Comparison of ENCODE assay signal across 12 cellular contexts in the genomic region with DNA sequence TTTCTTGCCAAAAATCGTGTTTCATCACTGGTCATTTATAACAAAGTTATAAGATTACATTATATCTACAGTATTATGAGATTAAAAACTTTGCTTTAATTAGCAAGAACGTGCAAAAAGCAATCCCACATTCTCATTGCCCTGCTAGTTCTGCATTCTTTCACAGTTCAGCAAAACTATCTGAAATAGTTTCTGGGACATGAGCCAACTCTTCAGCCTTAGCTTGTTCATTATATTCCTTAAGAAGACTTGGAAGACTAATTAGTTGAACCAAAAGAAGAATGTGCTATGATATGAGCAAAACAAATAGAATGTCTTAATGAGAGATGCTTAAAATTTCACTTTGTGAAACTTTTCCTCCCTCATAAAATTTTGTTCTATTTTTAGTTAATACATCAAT.
DNase-seq lines count a peak whose midpoint lies in the region; ATAC-seq and TF ChIP-seq lines count a peak whose summit lies in the region.
"Had no signal": no experiment of that assay in that cellular context is flagged by ENCODE, and none has a peak within 500 bp of the region (broad histone marks: within the 10 kb centered on the region; RNA-seq: fewer than 3 reads in every experiment).

No MANE protein-coding gene starts in this region.

- H4K20me1 ChIP-seq in GM23338 (replicated peaks; ENCODE audit: insufficient read depth): no peaks in the 10 kb centered on the region

- H3K4me1 Mint-ChIP-seq in chondrocyte (ENCODE audit: low read depth) (peaks cover 73% of the 10 kb centered on the region), GM23338 (no peaks in the 10 kb centered on the region)
- H3K4me1 Mint-ChIP-seq: memory B cell had no signal

- H3K9me2 ChIP-seq in GM23338 (ENCODE audit: insufficient read depth): no peaks in the 10 kb centered on the region

- peak overlapping the region; percentile 69 to 81 (median 77) for H3K27ac ChIP-seq in thyroid gland
- H3K27ac ChIP-seq in GM23338 (ENCODE audit: low read depth): no peak overlapping the region
- H3K27ac ChIP-seq: epithelial cell of prostate, KMS-11 had no signal

- peak; percentile 71 for DNase-seq in M059J (ENCODE audit: low read depth)
- no peak for DNase-seq in chondrocyte (ENCODE audit: low spot score)
- peak; percentile 41 for DNase-seq in kidney glomerular epithelial cell (lab: John Stamatoyannopoulos, UW)
- DNase-seq in thyroid gland: no peak
- DNase-seq in NOMO-1 (lab: John Stamatoyannopoulos, UW; ENCODE audit: unreplicated experiment in 2 of 2): no peak
- DNase-seq in GM23338 (ENCODE audit: low spot score): no peak
- DNase-seq: DND-41, NCI-H510A treated with DMSO at 0.1 percent for 48 hours had no signal

- H3K4me3 ChIP-seq in thyroid gland (replicated peaks in 1 of 3) (no peak overlapping the region), GM23338 (no peak overlapping the region)

- H3K27ac Mint-ChIP-seq in chondrocyte (ENCODE audit: unreplicated experiment): peak overlapping the region; percentile 90
- no peak overlapping the region for H3K27ac Mint-ChIP-seq in GM23338
- H3K27ac Mint-ChIP-seq: memory B cell had no signal

- H3K27me3 Mint-ChIP-seq in chondrocyte (ENCODE audit: low read depth) (no peaks in the 10 kb centered on the region), GM23338 (ENCODE audit: insufficient read depth, low read depth, poor library complexity) (peaks cover 2% of the 10 kb centered on the region)

- H3K79me2 ChIP-seq in GM23338 (replicated peaks; ENCODE audit: insufficient read depth): no peaks in the 10 kb centered on the region

- intact Hi-C loops in thyroid gland (cut with DNase I): loop anchor here (10.0 kb wide), 1 partner anchor 80 kb away; a partner anchor contains a TSS

- H3F3A ChIP-seq in GM23338 (replicated peaks; ENCODE audit: low read depth): no peaks in the 10 kb centered on the region

- TF ChIP-seq CTCF in chondrocyte (IDR thresholded peaks at IDR 0.05): no peak
- TF ChIP-seq CTCF in thyroid gland (IDR thresholded peaks at IDR 0.05): no peak
- no peak for TF ChIP-seq CTCF in GM23338 (conservative IDR thresholded peaks at IDR 0.05; ENCODE audit: low read depth in 2 of 2)

- peak overlapping the region; percentile 7 for H3K4me3 Mint-ChIP-seq in chondrocyte (ENCODE audit: unreplicated experiment)
- H3K4me3 Mint-ChIP-seq in GM23338: no peak overlapping the region
- H3K4me3 Mint-ChIP-seq: memory B cell had no signal

- ATAC-seq in GM18498 (IDR thresholded peaks at IDR 0.05; ENCODE audit: unreplicated experiment): no peak
- ATAC-seq in GM23338: no peak

- no peak overlapping the region for H2AFZ ChIP-seq in GM23338

- no peaks in the 10 kb centered on the region for H3K27me3 ChIP-seq in thyroid gland
- no peaks in the 10 kb centered on the region for H3K27me3 ChIP-seq in GM23338 (ENCODE audit: insufficient read depth)

- H3K36me3 ChIP-seq in thyroid gland: no peaks in the 10 kb centered on the region
- H3K36me3 ChIP-seq in GM23338 (ENCODE audit: insufficient read depth): no peaks in the 10 kb centered on the region

- TF ChIP-seq POLR2A in thyroid gland (IDR thresholded peaks at IDR 0.05): no peak

- H3K9me3 ChIP-seq in thyroid gland: no peaks in the 10 kb centered on the region

- H3K9me3 Mint-ChIP-seq in chondrocyte (ENCODE audit: low read depth): no peaks in the 10 kb centered on the region
- H3K9me3 Mint-ChIP-seq in GM23338: no peaks in the 10 kb centered on the region
- H3K9me3 Mint-ChIP-seq: memory B cell had no signal

- WGBS in thyroid gland, 2 donors: 23 to 24% methylated on average over 2 of the region's 2 CpGs

- peaks cover 15 to 16% of the 10 kb centered on the region in 2 donors for H3K4me1 ChIP-seq in thyroid gland
- H3K4me1 ChIP-seq in GM23338 (ENCODE audit: insufficient read depth): no peaks in the 10 kb centered on the region

- peaks cover 22% of the 10 kb centered on the region for H3K36me3 Mint-ChIP-seq in chondrocyte (ENCODE audit: low read depth)
- H3K36me3 Mint-ChIP-seq in GM23338 (ENCODE audit: low read depth): no peaks in the 10 kb centered on the region
- H3K36me3 Mint-ChIP-seq: memory B cell had no signal

- no peak overlapping the region for H3K4me2 ChIP-seq in GM23338
- H3K4me2 ChIP-seq: KMS-11 had no signal

TF ChIP-seq in GM23338, 12 proteins besides CTCF, POLR2A, EP300 and RAD21 (continues in another document):
- TF ChIP-seq, protein P1, sequence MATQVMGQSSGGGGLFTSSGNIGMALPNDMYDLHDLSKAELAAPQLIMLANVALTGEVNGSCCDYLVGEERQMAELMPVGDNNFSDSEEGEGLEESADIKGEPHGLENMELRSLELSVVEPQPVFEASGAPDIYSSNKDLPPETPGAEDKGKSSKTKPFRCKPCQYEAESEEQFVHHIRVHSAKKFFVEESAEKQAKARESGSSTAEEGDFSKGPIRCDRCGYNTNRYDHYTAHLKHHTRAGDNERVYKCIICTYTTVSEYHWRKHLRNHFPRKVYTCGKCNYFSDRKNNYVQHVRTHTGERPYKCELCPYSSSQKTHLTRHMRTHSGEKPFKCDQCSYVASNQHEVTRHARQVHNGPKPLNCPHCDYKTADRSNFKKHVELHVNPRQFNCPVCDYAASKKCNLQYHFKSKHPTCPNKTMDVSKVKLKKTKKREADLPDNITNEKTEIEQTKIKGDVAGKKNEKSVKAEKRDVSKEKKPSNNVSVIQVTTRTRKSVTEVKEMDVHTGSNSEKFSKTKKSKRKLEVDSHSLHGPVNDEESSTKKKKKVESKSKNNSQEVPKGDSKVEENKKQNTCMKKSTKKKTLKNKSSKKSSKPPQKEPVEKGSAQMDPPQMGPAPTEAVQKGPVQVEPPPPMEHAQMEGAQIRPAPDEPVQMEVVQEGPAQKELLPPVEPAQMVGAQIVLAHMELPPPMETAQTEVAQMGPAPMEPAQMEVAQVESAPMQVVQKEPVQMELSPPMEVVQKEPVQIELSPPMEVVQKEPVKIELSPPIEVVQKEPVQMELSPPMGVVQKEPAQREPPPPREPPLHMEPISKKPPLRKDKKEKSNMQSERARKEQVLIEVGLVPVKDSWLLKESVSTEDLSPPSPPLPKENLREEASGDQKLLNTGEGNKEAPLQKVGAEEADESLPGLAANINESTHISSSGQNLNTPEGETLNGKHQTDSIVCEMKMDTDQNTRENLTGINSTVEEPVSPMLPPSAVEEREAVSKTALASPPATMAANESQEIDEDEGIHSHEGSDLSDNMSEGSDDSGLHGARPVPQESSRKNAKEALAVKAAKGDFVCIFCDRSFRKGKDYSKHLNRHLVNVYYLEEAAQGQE (IDR thresholded peaks at IDR 0.05; ENCODE audit: unreplicated experiment): no peak
- TF ChIP-seq EZH2 (IDR thresholded peaks at IDR 0.05; ENCODE audit: low read depth, unreplicated experiment): no peak
- no peak for TF ChIP-seq STAT1 (IDR thresholded peaks at IDR 0.05; ENCODE audit: unreplicated experiment)
- TF ChIP-seq POLR2AphosphoS5 (IDR thresholded peaks at IDR 0.05; ENCODE audit: low read depth): no peak
- TF ChIP-seq, protein P2, sequence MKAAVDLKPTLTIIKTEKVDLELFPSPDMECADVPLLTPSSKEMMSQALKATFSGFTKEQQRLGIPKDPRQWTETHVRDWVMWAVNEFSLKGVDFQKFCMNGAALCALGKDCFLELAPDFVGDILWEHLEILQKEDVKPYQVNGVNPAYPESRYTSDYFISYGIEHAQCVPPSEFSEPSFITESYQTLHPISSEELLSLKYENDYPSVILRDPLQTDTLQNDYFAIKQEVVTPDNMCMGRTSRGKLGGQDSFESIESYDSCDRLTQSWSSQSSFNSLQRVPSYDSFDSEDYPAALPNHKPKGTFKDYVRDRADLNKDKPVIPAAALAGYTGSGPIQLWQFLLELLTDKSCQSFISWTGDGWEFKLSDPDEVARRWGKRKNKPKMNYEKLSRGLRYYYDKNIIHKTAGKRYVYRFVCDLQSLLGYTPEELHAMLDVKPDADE (IDR thresholded peaks at IDR 0.05): no peak
- no peak for TF ChIP-seq ZNF114 (CRISPR knock-in tag; IDR thresholded peaks at IDR 0.05)
- no peak for TF ChIP-seq JUNB (IDR thresholded peaks at IDR 0.05; ENCODE audit: unreplicated experiment)

Comparison
In these comparisons a context has a peak if more than half of its experiments do, and no peak if none do; other contexts are left out.
1. DNase-seq: peak in M059J (single experiment) and kidney glomerular epithelial cell (single experiment); none in chondrocyte (single experiment), thyroid gland (0 of 2), NOMO-1 (0 of 2) and GM23338 (single experiment).